ENCODE assay signal across 9 cellular contexts in the genomic region with DNA sequence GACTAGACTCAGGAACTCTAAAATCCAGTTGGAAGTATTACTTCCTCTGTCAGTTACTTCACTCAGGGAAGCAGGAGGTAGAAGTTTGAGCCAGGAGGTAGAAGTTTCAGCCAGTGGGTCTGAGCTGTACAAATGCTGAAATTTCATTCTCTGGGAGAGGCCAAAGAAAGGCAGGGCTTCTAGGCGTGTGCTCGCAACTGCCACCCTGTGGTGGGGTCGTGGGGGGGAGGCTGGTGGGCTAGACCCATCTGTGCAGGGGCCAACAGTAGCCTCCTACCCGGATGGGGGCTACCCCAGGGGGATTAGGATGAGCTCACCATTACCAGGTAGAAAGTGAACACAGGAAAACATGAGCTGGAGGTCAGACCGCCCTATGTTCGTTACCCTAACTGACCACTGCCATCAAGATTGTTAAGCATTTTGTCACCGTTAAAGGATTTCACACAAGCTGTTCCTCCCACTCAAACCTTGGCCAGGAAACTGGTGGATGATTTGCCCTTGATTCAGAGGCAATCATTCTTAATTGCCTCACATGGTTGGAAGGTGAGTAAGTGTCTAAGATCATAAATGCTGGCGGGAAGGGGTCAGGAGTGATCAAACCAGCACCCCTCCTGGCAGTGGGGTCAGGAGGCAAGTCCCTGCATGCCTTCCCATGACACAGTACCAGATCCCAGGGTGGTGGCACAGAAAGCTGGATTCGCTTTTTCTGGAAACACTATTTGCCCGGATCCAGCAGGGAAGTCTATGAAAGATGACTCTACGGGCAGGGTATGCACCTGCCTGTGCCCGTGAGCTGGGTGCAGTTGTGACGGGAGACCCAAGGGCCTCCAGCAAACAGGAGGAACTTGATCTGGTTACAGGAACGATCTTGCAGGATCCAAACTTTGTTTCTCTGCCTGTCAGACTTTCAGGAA. TPM values are rescaled to one million over a fixed set of nuclear protein-coding genes. Genes with fewer than 3 reads are reported as not detected.
DNase-seq lines count a peak whose midpoint lies in the region; ATAC-seq and TF ChIP-seq lines count a peak whose summit lies in the region.
"Had no signal": no experiment of that assay in that cellular context is flagged by ENCODE, and none has a peak within 500 bp of the region (broad histone marks: within the 10 kb centered on the region; RNA-seq: fewer than 3 reads in every experiment).

No MANE protein-coding gene starts in this region.

- H4K91ac ChIP-seq in H9 (ENCODE audit: insufficient read length, low read depth, low read length), result no peak overlapping the region

- H4K20me1 ChIP-seq in H9 (ENCODE audit: control insufficient read depth, insufficient read depth, insufficient read length), result no peaks in the 10 kb centered on the region

- no peak overlapping the region for H3K4me2 ChIP-seq in H9 (ENCODE audit: insufficient read depth, insufficient read length, low read length)

- CTCF ChIA-PET in activated CD8-positive, alpha-beta memory T cell treated with anti-CD3 and anti-CD28 coated beads, Interleukin-2, amount 10 ng/mL, durations not matched to agents 7 days and 5 days (lab: Charles Lee), result interaction anchor here (0.8 kb wide), 1 partner anchor 33 kb away, joined by 3 read pairs; no protein-coding TSS in a partner anchor

- H2BK5ac ChIP-seq in H9 (ENCODE audit: insufficient read length, low read length), result no peak overlapping the region

- H3K79me2 ChIP-seq in H9 (ENCODE audit: insufficient read depth, low read length), result no peaks in the 10 kb centered on the region

- H3K27ac ChIP-seq in H9 (ENCODE audit: insufficient read length, low read depth, low read length), result no peak overlapping the region
- H3K27ac ChIP-seq in RWPE2 (ENCODE audit: poor library complexity, severe bottlenecking), result peak overlapping the region; percentile 100

- no peak overlapping the region for H2BK15ac ChIP-seq in H9 (ENCODE audit: low read depth, low read length)

- H3K4ac ChIP-seq in H9 (ENCODE audit: low read depth, low read length), result no peak overlapping the region

- no peak overlapping the region for H3K9ac ChIP-seq in H9 (ENCODE audit: extremely low read depth, insufficient read length, low read length)

- no peak overlapping the region for H2BK20ac ChIP-seq in H9 (ENCODE audit: low read depth, low read length, poor library complexity, severe bottlenecking)

- no peak overlapping the region for H3K14ac ChIP-seq in H9 (ENCODE audit: insufficient read depth, low read length)

- no peaks in the 10 kb centered on the region for H3K36me3 ChIP-seq in RWPE2 (ENCODE audit: low read depth)

- no peak overlapping the region; a peak in 1 of 7 replicates for H3K27ac Mint-ChIP-seq in H9
- H3K27ac Mint-ChIP-seq in stimulated activated naive CD8-positive, alpha-beta T cell treated with anti-CD3 and anti-CD28 coated beads, Interleukin-15, amount 100 ng/mL, for 72 hours, result no peak overlapping the region
- H3K27ac Mint-ChIP-seq in activated T-helper 2 cell treated with anti-CD3 and anti-CD28 coated beads, Interferon-gamma antibody, Interleukin-2, Interleukin-4, amounts not matched to agents 10 μg/mL and 5 μg/mL and 100 μg/mL, durations not matched to agents 14 hours and 24 hours and 36 hours, result no peak overlapping the region
- no peak overlapping the region for H3K27ac Mint-ChIP-seq in activated CD8-positive, alpha-beta memory T cell treated with anti-CD3 and anti-CD28 coated beads, Interleukin-2, amount 10 ng/mL, durations not matched to agents 7 days and 5 days

- ATAC-seq in RWPE2 (ENCODE audit: low read depth), result peak; percentile 83
- peak; percentile 18 for ATAC-seq in stimulated activated naive CD8-positive, alpha-beta T cell treated with anti-CD3 and anti-CD28 coated beads, Interleukin-15, amount 100 ng/mL, for 72 hours
- ATAC-seq in activated CD8-positive, alpha-beta memory T cell treated with anti-CD3 and anti-CD28 coated beads, Interleukin-2, amount 10 ng/mL, durations not matched to agents 7 days and 5 days, result no peak

- no peaks in the 10 kb centered on the region for H3K9me3 ChIP-seq in H9 (ENCODE audit: control insufficient read depth, low read depth, low read length)
- H3K9me3 ChIP-seq in RWPE2 (ENCODE audit: severe bottlenecking), result no peaks in the 10 kb centered on the region

- no peak overlapping the region for H3K56ac ChIP-seq in H9 (ENCODE audit: insufficient read length, low read depth, low read length)

- H3K18ac ChIP-seq in H9 (ENCODE audit: insufficient read length, low read depth, low read length), result no peak overlapping the region

- H2AK5ac ChIP-seq in H9 (ENCODE audit: insufficient read length, low read length), result no peak overlapping the region

- H2BK120ac ChIP-seq in H9 (ENCODE audit: low read depth, low read length, poor library complexity, severe bottlenecking), result no peak overlapping the region

- H4K5ac ChIP-seq in H9 (ENCODE audit: insufficient read length, low read depth, low read length), result no peak overlapping the region

- H3K27me3 Mint-ChIP-seq in H9 (ENCODE audit: low read depth), result peaks cover 23% of the 10 kb centered on the region
- peaks cover 17% of the 10 kb centered on the region for H3K27me3 Mint-ChIP-seq in stimulated activated naive CD8-positive, alpha-beta T cell treated with anti-CD3 and anti-CD28 coated beads, Interleukin-15, amount 100 ng/mL, for 72 hours
- peaks cover 48% of the 10 kb centered on the region for H3K27me3 Mint-ChIP-seq in activated T-helper 2 cell treated with anti-CD3 and anti-CD28 coated beads, Interferon-gamma antibody, Interleukin-2, Interleukin-4, amounts not matched to agents 10 μg/mL and 5 μg/mL and 100 μg/mL, durations not matched to agents 14 hours and 24 hours and 36 hours (ENCODE audit: low read depth)
- H3K27me3 Mint-ChIP-seq in activated CD8-positive, alpha-beta memory T cell treated with anti-CD3 and anti-CD28 coated beads, Interleukin-2, amount 10 ng/mL, durations not matched to agents 7 days and 5 days, result peaks cover 53% of the 10 kb centered on the region

- no peaks in the 10 kb centered on the region for H3K23me2 ChIP-seq in H9 (ENCODE audit: insufficient read length, low read depth, low read length, poor library complexity, severe bottlenecking)

- no peak overlapping the region for H3K4me3 Mint-ChIP-seq in H9
- H3K4me3 Mint-ChIP-seq in stimulated activated naive CD8-positive, alpha-beta T cell treated with anti-CD3 and anti-CD28 coated beads, Interleukin-15, amount 100 ng/mL, for 72 hours, result no peak overlapping the region
- no peak overlapping the region for H3K4me3 Mint-ChIP-seq in activated T-helper 2 cell treated with anti-CD3 and anti-CD28 coated beads, Interferon-gamma antibody, Interleukin-2, Interleukin-4, amounts not matched to agents 10 μg/mL and 5 μg/mL and 100 μg/mL, durations not matched to agents 14 hours and 24 hours and 36 hours (ENCODE audit: low read depth)
- H3K4me3 Mint-ChIP-seq in activated CD8-positive, alpha-beta memory T cell treated with anti-CD3 and anti-CD28 coated beads, Interleukin-2, amount 10 ng/mL, durations not matched to agents 7 days and 5 days, result no peak overlapping the region

- no peak overlapping the region for H3K23ac ChIP-seq in H9 (ENCODE audit: insufficient read length, low read depth, low read length)

- H3T11ph ChIP-seq in H9 (ENCODE audit: low read length), result no peak overlapping the region

- H3K27me3 ChIP-seq in H9 (ENCODE audit: insufficient read depth, low read length) (peaks cover 12% of the 10 kb centered on the region; the same call in 1 of the 2 replicates), RWPE2 (ENCODE audit: insufficient read depth, poor library complexity, severe bottlenecking) (no peaks in the 10 kb centered on the region)

- intact Hi-C loops in activated T-helper 2 cell treated with anti-CD3 and anti-CD28 coated beads, Interferon-gamma antibody, Interleukin-2, Interleukin-4, amounts not matched to agents 10 μg/mL and 5 μg/mL and 100 μg/mL, durations not matched to agents 14 hours and 24 hours and 36 hours (cut with micrococcal nuclease), result no loop called here

- no peaks in the 10 kb centered on the region for H3K79me1 ChIP-seq in H9 (ENCODE audit: insufficient read depth, low read depth, low read length, poor library complexity, severe bottlenecking)

- H3K9me3 Mint-ChIP-seq in H9, result peaks cover 3 to 7% of the 10 kb centered on the region in 2 experiments; a peak in 4 of 5 replicates
- H3K9me3 Mint-ChIP-seq in stimulated activated naive CD8-positive, alpha-beta T cell treated with anti-CD3 and anti-CD28 coated beads, Interleukin-15, amount 100 ng/mL, for 72 hours, result no peaks in the 10 kb centered on the region
- no peaks in the 10 kb centered on the region for H3K9me3 Mint-ChIP-seq in activated T-helper 2 cell treated with anti-CD3 and anti-CD28 coated beads, Interferon-gamma antibody, Interleukin-2, Interleukin-4, amounts not matched to agents 10 μg/mL and 5 μg/mL and 100 μg/mL, durations not matched to agents 14 hours and 24 hours and 36 hours
- H3K9me3 Mint-ChIP-seq in activated CD8-positive, alpha-beta memory T cell treated with anti-CD3 and anti-CD28 coated beads, Interleukin-2, amount 10 ng/mL, durations not matched to agents 7 days and 5 days (ENCODE audit: low read depth), result no peaks in the 10 kb centered on the region

- H3K4me3 ChIP-seq in RWPE2 (ENCODE audit: severe bottlenecking), result no peak overlapping the region

- H3K36me3 Mint-ChIP-seq in H9 (ENCODE audit: insufficient read depth in 1 of 3, low read depth in 3 of 3), result peaks cover 0 to 7% (median 3%) of the 10 kb centered on the region in 3 experiments; a peak in 3 of 7 replicates
- no peaks in the 10 kb centered on the region for H3K36me3 Mint-ChIP-seq in activated T-helper 2 cell treated with anti-CD3 and anti-CD28 coated beads, Interferon-gamma antibody, Interleukin-2, Interleukin-4, amounts not matched to agents 10 μg/mL and 5 μg/mL and 100 μg/mL, durations not matched to agents 14 hours and 24 hours and 36 hours (ENCODE audit: low read depth)
- no peaks in the 10 kb centered on the region for H3K36me3 Mint-ChIP-seq in activated CD8-positive, alpha-beta memory T cell treated with anti-CD3 and anti-CD28 coated beads, Interleukin-2, amount 10 ng/mL, durations not matched to agents 7 days and 5 days

- H2AFZ ChIP-seq in H9 (ENCODE audit: low read length), result no peak overlapping the region

- no peak overlapping the region for H2BK12ac ChIP-seq in H9 (ENCODE audit: insufficient read length, low read depth, low read length)

- DNase-seq in H9, result peak; percentile 60
- peak; percentile 96 for DNase-seq in RWPE2 (ENCODE audit: low spot score)
- DNase-seq in glomerular visceral epithelial cell (ENCODE audit: extremely low spot score), result peak; percentile 99
- no peak for DNase-seq in stimulated activated naive CD8-positive, alpha-beta T cell treated with anti-CD3 and anti-CD28 coated beads, Interleukin-15, amount 100 ng/mL, for 72 hours
- no peak for DNase-seq in activated T-helper 2 cell treated with anti-CD3 and anti-CD28 coated beads, Interferon-gamma antibody, Interleukin-2, Interleukin-4, amounts not matched to agents 10 μg/mL and 5 μg/mL and 100 μg/mL, durations not matched to agents 14 hours and 24 hours and 36 hours (ENCODE audit: low spot score)
- DNase-seq in activated CD4-positive, alpha-beta T cell treated with anti-CD3 and anti-CD28 coated beads for 48 hours, result no peak
- DNase-seq in NOMO-1 treated with dmso at 0.1 percent for 144 hours (lab: John Stamatoyannopoulos, UW; ENCODE audit: unreplicated experiment), result no peak
- DNase-seq in activated CD8-positive, alpha-beta memory T cell treated with anti-CD3 and anti-CD28 coated beads, Interleukin-2, amount 10 ng/mL, durations not matched to agents 7 days and 5 days, result no peak
- DNase-seq: activated naive CD4-positive, alpha-beta T cell had no signal

- TF ChIP-seq CTCF in H9 (conservative IDR thresholded peaks at IDR 0.05) (peak; percentile 57), RWPE2 (IDR thresholded peaks at IDR 0.05; ENCODE audit: poor library complexity, severe bottlenecking) (peak; percentile 52)

- H3K4me1 ChIP-seq in H9 (ENCODE audit: insufficient read depth, low read length), result peaks cover 2% of the 10 kb centered on the region; the same call in 1 of the 2 replicates
- H3K4me1 ChIP-seq in RWPE2 (ENCODE audit: insufficient read depth, poor library complexity, severe bottlenecking), result peaks cover 29% of the 10 kb centered on the region

- WGBS in H9 (ENCODE audit: extremely low coverage, insufficient read length, low lambda C conversion rate), result no CpG with 5 or more reads among the region's 14 CpGs

- peaks cover 18 to 19% of the 10 kb centered on the region in 2 experiments for H3K4me1 Mint-ChIP-seq in H9
- H3K4me1 Mint-ChIP-seq in stimulated activated naive CD8-positive, alpha-beta T cell treated with anti-CD3 and anti-CD28 coated beads, Interleukin-15, amount 100 ng/mL, for 72 hours, result no peaks in the 10 kb centered on the region
- no peaks in the 10 kb centered on the region for H3K4me1 Mint-ChIP-seq in activated T-helper 2 cell treated with anti-CD3 and anti-CD28 coated beads, Interferon-gamma antibody, Interleukin-2, Interleukin-4, amounts not matched to agents 10 μg/mL and 5 μg/mL and 100 μg/mL, durations not matched to agents 14 hours and 24 hours and 36 hours (ENCODE audit: low read depth)
- H3K4me1 Mint-ChIP-seq in activated CD8-positive, alpha-beta memory T cell treated with anti-CD3 and anti-CD28 coated beads, Interleukin-2, amount 10 ng/mL, durations not matched to agents 7 days and 5 days, result no peaks in the 10 kb centered on the region

- H4K8ac ChIP-seq in H9 (replicated peaks; ENCODE audit: insufficient read length, low read depth, low read length), result no peak overlapping the region

RNA-seq across cellular contexts. Expression of gene FHL2, which starts 5.2 kb away (rescaled TPM):
- total RNA-seq in H9 (2021), result 34.9 and 36.9 TPM in 2 replicates
- total RNA-seq in activated T-helper 2 cell treated with anti-CD3 and anti-CD28 coated beads, Interferon-gamma antibody, Interleukin-2, Interleukin-4, amounts not matched to agents 10 μg/mL and 5 μg/mL and 100 μg/mL, durations not matched to agents 14 hours and 24 hours and 36 hours, result 5.3 and 5.6 TPM in 2 replicates
- 1 to 10 TPM; 3.4 to 4.1 TPM for total RNA-seq in activated CD8-positive, alpha-beta memory T cell treated with anti-CD3 and anti-CD28 coated beads, Interleukin-2, amount 10 ng/mL, durations not matched to agents 7 days and 5 days

Comparison
In these comparisons a context has a peak if more than half of its experiments do, and no peak if none do; other contexts are left out.
1. DNase-seq: peak in H9 (single experiment), RWPE2 (single experiment) and glomerular visceral epithelial cell (single experiment); none in stimulated activated naive CD8-positive, alpha-beta T cell treated with anti-CD3 and anti-CD28 coated beads, Interleukin-15, amount 100 ng/mL, for 72 hours (0 of 2), activated T-helper 2 cell treated with anti-CD3 and anti-CD28 coated beads, Interferon-gamma antibody, Interleukin-2, Interleukin-4, amounts not matched to agents 10 μg/mL and 5 μg/mL and 100 μg/mL, durations not matched to agents 14 hours and 24 hours and 36 hours (single experiment), activated CD4-positive, alpha-beta T cell treated with anti-CD3 and anti-CD28 coated beads for 48 hours (single experiment), NOMO-1 treated with dmso at 0.1 percent for 144 hours (single experiment) and activated CD8-positive, alpha-beta memory T cell treated with anti-CD3 and anti-CD28 coated beads, Interleukin-2, amount 10 ng/mL, durations not matched to agents 7 days and 5 days (single experiment).